ENCODE assay signal across 1 cellular context in the genomic region with DNA sequence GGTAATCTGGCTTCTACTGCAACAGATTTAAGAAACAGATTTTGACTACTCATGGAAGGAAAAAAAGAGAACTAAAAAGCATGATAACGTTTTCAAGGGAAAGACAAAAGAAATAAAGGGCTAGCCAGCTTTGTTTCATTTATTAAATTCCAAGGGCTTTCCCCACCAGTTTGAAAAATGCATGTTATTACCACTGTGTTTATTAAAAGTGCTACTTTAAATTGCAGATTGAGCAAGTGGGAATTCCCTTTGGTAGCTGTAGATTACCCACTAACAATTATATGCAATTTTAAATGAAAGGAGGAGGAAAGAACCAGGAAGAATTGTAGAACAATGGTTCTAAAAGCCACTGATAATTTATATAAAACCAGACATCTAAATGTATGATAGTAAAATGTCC.
TF ChIP-seq lines count a peak whose summit lies in the region.

No MANE protein-coding gene starts in this region.

TF ChIP-seq in GM23338, 12 proteins besides CTCF, POLR2A, EP300 and RAD21 (continued from another document):
- TF ChIP-seq, protein P1, sequence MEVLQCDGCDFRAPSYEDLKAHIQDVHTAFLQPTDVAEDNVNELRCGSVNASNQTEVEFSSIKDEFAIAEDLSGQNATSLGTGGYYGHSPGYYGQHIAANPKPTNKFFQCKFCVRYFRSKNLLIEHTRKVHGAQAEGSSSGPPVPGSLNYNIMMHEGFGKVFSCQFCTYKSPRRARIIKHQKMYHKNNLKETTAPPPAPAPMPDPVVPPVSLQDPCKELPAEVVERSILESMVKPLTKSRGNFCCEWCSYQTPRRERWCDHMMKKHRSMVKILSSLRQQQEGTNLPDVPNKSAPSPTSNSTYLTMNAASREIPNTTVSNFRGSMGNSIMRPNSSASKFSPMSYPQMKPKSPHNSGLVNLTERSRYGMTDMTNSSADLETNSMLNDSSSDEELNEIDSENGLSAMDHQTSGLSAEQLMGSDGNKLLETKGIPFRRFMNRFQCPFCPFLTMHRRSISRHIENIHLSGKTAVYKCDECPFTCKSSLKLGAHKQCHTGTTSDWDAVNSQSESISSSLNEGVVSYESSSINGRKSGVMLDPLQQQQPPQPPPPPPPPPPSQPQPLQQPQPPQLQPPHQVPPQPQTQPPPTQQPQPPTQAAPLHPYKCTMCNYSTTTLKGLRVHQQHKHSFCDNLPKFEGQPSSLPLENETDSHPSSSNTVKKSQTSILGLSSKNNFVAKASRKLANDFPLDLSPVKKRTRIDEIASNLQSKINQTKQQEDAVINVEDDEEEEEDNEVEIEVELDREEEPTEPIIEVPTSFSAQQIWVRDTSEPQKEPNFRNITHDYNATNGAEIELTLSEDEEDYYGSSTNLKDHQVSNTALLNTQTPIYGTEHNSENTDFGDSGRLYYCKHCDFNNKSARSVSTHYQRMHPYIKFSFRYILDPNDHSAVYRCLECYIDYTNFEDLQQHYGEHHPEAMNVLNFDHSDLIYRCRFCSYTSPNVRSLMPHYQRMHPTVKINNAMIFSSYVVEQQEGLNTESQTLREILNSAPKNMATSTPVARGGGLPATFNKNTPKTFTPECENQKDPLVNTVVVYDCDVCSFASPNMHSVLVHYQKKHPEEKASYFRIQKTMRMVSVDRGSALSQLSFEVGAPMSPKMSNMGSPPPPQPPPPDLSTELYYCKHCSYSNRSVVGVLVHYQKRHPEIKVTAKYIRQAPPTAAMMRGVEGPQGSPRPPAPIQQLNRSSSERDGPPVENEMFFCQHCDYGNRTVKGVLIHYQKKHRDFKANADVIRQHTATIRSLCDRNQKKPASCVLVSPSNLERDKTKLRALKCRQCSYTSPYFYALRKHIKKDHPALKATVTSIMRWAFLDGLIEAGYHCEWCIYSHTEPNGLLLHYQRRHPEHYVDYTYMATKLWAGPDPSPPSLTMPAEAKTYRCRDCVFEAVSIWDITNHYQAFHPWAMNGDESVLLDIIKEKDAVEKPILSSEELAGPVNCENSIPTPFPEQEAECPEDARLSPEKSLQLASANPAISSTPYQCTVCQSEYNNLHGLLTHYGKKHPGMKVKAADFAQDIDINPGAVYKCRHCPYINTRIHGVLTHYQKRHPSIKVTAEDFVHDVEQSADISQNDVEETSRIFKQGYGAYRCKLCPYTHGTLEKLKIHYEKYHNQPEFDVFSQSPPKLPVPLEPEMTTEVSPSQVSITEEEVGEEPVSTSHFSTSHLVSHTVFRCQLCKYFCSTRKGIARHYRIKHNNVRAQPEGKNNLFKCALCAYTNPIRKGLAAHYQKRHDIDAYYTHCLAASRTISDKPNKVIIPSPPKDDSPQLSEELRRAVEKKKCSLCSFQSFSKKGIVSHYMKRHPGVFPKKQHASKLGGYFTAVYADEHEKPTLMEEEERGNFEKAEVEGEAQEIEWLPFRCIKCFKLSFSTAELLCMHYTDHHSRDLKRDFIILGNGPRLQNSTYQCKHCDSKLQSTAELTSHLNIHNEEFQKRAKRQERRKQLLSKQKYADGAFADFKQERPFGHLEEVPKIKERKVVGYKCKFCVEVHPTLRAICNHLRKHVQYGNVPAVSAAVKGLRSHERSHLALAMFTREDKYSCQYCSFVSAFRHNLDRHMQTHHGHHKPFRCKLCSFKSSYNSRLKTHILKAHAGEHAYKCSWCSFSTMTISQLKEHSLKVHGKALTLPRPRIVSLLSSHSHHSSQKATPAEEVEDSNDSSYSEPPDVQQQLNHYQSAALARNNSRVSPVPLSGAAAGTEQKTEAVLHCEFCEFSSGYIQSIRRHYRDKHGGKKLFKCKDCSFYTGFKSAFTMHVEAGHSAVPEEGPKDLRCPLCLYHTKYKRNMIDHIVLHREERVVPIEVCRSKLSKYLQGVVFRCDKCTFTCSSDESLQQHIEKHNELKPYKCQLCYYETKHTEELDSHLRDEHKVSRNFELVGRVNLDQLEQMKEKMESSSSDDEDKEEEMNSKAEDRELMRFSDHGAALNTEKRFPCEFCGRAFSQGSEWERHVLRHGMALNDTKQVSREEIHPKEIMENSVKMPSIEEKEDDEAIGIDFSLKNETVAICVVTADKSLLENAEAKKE (CRISPR knock-in tag; IDR thresholded peaks at IDR 0.05): no peak
- TF ChIP-seq ZNF114 (CRISPR knock-in tag; IDR thresholded peaks at IDR 0.05) (no peak), NANOG (IDR thresholded peaks at IDR 0.05; ENCODE audit: borderline replicate concordance) (no peak), POLR2AphosphoS5 (IDR thresholded peaks at IDR 0.05; ENCODE audit: low read depth) (no peak), EZH2 (IDR thresholded peaks at IDR 0.05; ENCODE audit: low read depth, unreplicated experiment) (no peak), CREB1 (CRISPR knock-in tag; IDR thresholded peaks at IDR 0.05; ENCODE audit: low read depth) (no peak), ZNF331 (CRISPR knock-in tag; IDR thresholded peaks at IDR 0.05; ENCODE audit: low read depth) (no peak), STAT1 (IDR thresholded peaks at IDR 0.05; ENCODE audit: unreplicated experiment) (no peak)
- TF ChIP-seq, protein P2, sequence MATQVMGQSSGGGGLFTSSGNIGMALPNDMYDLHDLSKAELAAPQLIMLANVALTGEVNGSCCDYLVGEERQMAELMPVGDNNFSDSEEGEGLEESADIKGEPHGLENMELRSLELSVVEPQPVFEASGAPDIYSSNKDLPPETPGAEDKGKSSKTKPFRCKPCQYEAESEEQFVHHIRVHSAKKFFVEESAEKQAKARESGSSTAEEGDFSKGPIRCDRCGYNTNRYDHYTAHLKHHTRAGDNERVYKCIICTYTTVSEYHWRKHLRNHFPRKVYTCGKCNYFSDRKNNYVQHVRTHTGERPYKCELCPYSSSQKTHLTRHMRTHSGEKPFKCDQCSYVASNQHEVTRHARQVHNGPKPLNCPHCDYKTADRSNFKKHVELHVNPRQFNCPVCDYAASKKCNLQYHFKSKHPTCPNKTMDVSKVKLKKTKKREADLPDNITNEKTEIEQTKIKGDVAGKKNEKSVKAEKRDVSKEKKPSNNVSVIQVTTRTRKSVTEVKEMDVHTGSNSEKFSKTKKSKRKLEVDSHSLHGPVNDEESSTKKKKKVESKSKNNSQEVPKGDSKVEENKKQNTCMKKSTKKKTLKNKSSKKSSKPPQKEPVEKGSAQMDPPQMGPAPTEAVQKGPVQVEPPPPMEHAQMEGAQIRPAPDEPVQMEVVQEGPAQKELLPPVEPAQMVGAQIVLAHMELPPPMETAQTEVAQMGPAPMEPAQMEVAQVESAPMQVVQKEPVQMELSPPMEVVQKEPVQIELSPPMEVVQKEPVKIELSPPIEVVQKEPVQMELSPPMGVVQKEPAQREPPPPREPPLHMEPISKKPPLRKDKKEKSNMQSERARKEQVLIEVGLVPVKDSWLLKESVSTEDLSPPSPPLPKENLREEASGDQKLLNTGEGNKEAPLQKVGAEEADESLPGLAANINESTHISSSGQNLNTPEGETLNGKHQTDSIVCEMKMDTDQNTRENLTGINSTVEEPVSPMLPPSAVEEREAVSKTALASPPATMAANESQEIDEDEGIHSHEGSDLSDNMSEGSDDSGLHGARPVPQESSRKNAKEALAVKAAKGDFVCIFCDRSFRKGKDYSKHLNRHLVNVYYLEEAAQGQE (IDR thresholded peaks at IDR 0.05; ENCODE audit: unreplicated experiment): no peak
- TF ChIP-seq, protein P3, sequence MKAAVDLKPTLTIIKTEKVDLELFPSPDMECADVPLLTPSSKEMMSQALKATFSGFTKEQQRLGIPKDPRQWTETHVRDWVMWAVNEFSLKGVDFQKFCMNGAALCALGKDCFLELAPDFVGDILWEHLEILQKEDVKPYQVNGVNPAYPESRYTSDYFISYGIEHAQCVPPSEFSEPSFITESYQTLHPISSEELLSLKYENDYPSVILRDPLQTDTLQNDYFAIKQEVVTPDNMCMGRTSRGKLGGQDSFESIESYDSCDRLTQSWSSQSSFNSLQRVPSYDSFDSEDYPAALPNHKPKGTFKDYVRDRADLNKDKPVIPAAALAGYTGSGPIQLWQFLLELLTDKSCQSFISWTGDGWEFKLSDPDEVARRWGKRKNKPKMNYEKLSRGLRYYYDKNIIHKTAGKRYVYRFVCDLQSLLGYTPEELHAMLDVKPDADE (IDR thresholded peaks at IDR 0.05): no peak
